Comparison of ENCODE assay signal across 9 cellular contexts in genomic region chr13:42377640-42378382, GRCh38.
DNase-seq lines count a peak whose midpoint lies in the region; ATAC-seq, FAIRE-seq and TF ChIP-seq lines count a peak whose summit lies in the region.
"Had no signal": no experiment of that assay in that cellular context is flagged by ENCODE, and none has a peak within 500 bp of the region (broad histone marks: within the 10 kb centered on the region; RNA-seq: fewer than 3 reads in every experiment).

No MANE protein-coding gene starts in this region.

- H3K9me3 Mint-ChIP-seq in activated naive CD8-positive, alpha-beta T cell treated with anti-CD3 and anti-CD28 coated beads, Interleukin-2, amount 10 ng/mL, durations not matched to agents 7 days and 5 days = peaks cover 3% of the 10 kb centered on the region
- H3K9me3 Mint-ChIP-seq in nephron progenitor cell = peaks cover 21% of the 10 kb centered on the region

- H3K4me1 ChIP-seq in KMS-11 (ENCODE audit: low read depth, poor library complexity, severe bottlenecking) = peaks cover 43% of the 10 kb centered on the region
- H3K4me1 ChIP-seq in neuronal stem cell (ENCODE audit: control insufficient read depth in 2 of 2, insufficient read depth in 1 of 2, low read depth in 1 of 2, low read length in 2 of 2) = no peaks in the 10 kb centered on the region
- H3K4me1 ChIP-seq in SJCRH30 = no peaks in the 10 kb centered on the region

- H3K4me3 ChIP-seq in KMS-11 (IDR thresholded peaks at IDR 0.05; ENCODE audit: insufficient read depth, low read depth, low read length) = no peak overlapping the region
- no peak overlapping the region for H3K4me3 ChIP-seq in neuronal stem cell (ENCODE audit: low read length in 2 of 2)
- no peak overlapping the region for H3K4me3 ChIP-seq in SJCRH30

- H4K8ac ChIP-seq in neuronal stem cell (ENCODE audit: low read depth, low read length) = no peak overlapping the region

- H3K23ac ChIP-seq in neuronal stem cell (ENCODE audit: low read depth, low read length, poor library complexity) = no peak overlapping the region

- peak overlapping the region; percentile 57 for H3K4me3 Mint-ChIP-seq in activated naive CD8-positive, alpha-beta T cell treated with anti-CD3 and anti-CD28 coated beads, Interleukin-2, amount 10 ng/mL, durations not matched to agents 7 days and 5 days
- no peak overlapping the region for H3K4me3 Mint-ChIP-seq in nephron progenitor cell

- H3K36me3 ChIP-seq in KMS-11 (ENCODE audit: insufficient read depth) (no peaks in the 10 kb centered on the region), neuronal stem cell (replicated peaks in 1 of 2; ENCODE audit: control insufficient read depth in 2 of 2, insufficient read depth in 2 of 2, low read length in 2 of 2) (no peaks in the 10 kb centered on the region), SJCRH30 (no peaks in the 10 kb centered on the region)

- H3K4me2 ChIP-seq in KMS-11 (peak overlapping the region; percentile 71), neuronal stem cell (ENCODE audit: insufficient read depth, low read length, poor library complexity, severe bottlenecking) (no peak overlapping the region)

- POLR2A ChIA-PET in activated naive CD8-positive, alpha-beta T cell treated with anti-CD3 and anti-CD28 coated beads, Interleukin-2, amount 10 ng/mL, durations not matched to agents 7 days and 5 days (lab: Charles Lee) = interaction anchor here (0.8 to 2.6 kb wide), 7 partner anchors 10 to 614 kb away, joined by 3 to 15 read pairs (median 10); partner anchors contain the start of genes AKAP11 and EPSTI1

- H2AFZ ChIP-seq in KMS-11 (ENCODE audit: low read depth) = 0 out of 2 replicates have a peak overlapping the region, but pooled peaks have one; percentile 12
- no peak overlapping the region for H2AFZ ChIP-seq in neuronal stem cell (ENCODE audit: low read length)

- no peaks in the 10 kb centered on the region for H3K79me1 ChIP-seq in neuronal stem cell (ENCODE audit: low read depth, low read length)

- H3K27ac ChIP-seq in KMS-11 (peak overlapping the region; percentile 87), neuronal stem cell (replicated peaks; ENCODE audit: low read length) (no peak overlapping the region), SJCRH30 (no peak overlapping the region)

- peaks cover 0 to 3% of the 10 kb centered on the region in 2 donors for H3K9me3 ChIP-seq in neuronal stem cell (replicated peaks in 1 of 2; ENCODE audit: control insufficient read depth in 2 of 2, insufficient read depth in 1 of 2, low read depth in 1 of 2, low read length in 2 of 2)
- no peaks in the 10 kb centered on the region for H3K9me3 ChIP-seq in SJCRH30 (replicated peaks)

- no peaks in the 10 kb centered on the region for H3K27me3 Mint-ChIP-seq in activated naive CD8-positive, alpha-beta T cell treated with anti-CD3 and anti-CD28 coated beads, Interleukin-2, amount 10 ng/mL, durations not matched to agents 7 days and 5 days
- H3K27me3 Mint-ChIP-seq in nephron progenitor cell (ENCODE audit: low read depth, poor library complexity) = no peaks in the 10 kb centered on the region

- WGBS in neuronal stem cell (ENCODE audit: extremely low coverage in 2 of 2, insufficient read length in 2 of 2, insufficient replicate concordance in 1 of 2), 2 donors = no CpG with 5 or more reads among the region's 4 CpGs

- H2AK5ac ChIP-seq in neuronal stem cell (ENCODE audit: low read depth, low read length) = no peak overlapping the region

- FAIRE-seq in GM18507 (lab: Jason Lieb, UNC) = peak; percentile 100
- FAIRE-seq: endometrium had no signal

- DNase-seq in GM18507 (ENCODE audit: extremely low spot score, insufficient read length, low read depth) = peak; percentile 54
- no peak for DNase-seq in activated naive CD8-positive, alpha-beta T cell treated with anti-CD3 and anti-CD28 coated beads, Interleukin-2, amount 10 ng/mL, durations not matched to agents 7 days and 5 days
- no peak for DNase-seq in neuronal stem cell (ENCODE audit: low spot score)
- DNase-seq in nephron progenitor cell = no peak
- DNase-seq in NCI-H1694 treated with DMSO at 0.1 percent for 48 hours (lab: John Stamatoyannopoulos, UW) = no peak
- DNase-seq in SJCRH30 = no peak

- ATAC-seq in GM21529 (IDR thresholded peaks at IDR 0.05; ENCODE audit: unreplicated experiment) = peak; percentile 80
- ATAC-seq in activated naive CD8-positive, alpha-beta T cell treated with anti-CD3 and anti-CD28 coated beads, Interleukin-2, amount 10 ng/mL, durations not matched to agents 7 days and 5 days (ENCODE audit: low read depth) = peak; percentile 77

- H3K4me1 Mint-ChIP-seq in activated naive CD8-positive, alpha-beta T cell treated with anti-CD3 and anti-CD28 coated beads, Interleukin-2, amount 10 ng/mL, durations not matched to agents 7 days and 5 days = peaks cover 47% of the 10 kb centered on the region
- H3K4me1 Mint-ChIP-seq in nephron progenitor cell = peaks cover 6% of the 10 kb centered on the region

- H2BK15ac ChIP-seq in neuronal stem cell (ENCODE audit: low read length) = no peak overlapping the region

- H2BK120ac ChIP-seq in neuronal stem cell (ENCODE audit: low read depth, low read length) = no peak overlapping the region

- no peak for TF ChIP-seq CTCF in KMS-11 (conservative IDR thresholded peaks at IDR 0.05; ENCODE audit: low read depth, low read length)
- no peak for TF ChIP-seq CTCF in nephron progenitor cell (IDR thresholded peaks at IDR 0.05)

- H3K14ac ChIP-seq in neuronal stem cell (ENCODE audit: low read length) = no peak overlapping the region

- no peak overlapping the region for H4K91ac ChIP-seq in neuronal stem cell (ENCODE audit: low read depth, low read length, poor library complexity)

- H3K27ac Mint-ChIP-seq in activated naive CD8-positive, alpha-beta T cell treated with anti-CD3 and anti-CD28 coated beads, Interleukin-2, amount 10 ng/mL, durations not matched to agents 7 days and 5 days = peak overlapping the region; percentile 89
- no peak overlapping the region for H3K27ac Mint-ChIP-seq in nephron progenitor cell

- H3K27me3 ChIP-seq in KMS-11 (ENCODE audit: insufficient read depth, low read depth) (no peaks in the 10 kb centered on the region), neuronal stem cell (ENCODE audit: control insufficient read depth in 3 of 3, insufficient read depth in 3 of 3, low read depth in 1 of 3, low read length in 3 of 3) (no peaks in the 10 kb centered on the region), SJCRH30 (no peaks in the 10 kb centered on the region)

- H4K20me1 ChIP-seq in KMS-11 (ENCODE audit: insufficient read depth) = no peaks in the 10 kb centered on the region

- H2BK12ac ChIP-seq in neuronal stem cell (ENCODE audit: low read length) = no peak overlapping the region

- H3K9ac ChIP-seq in KMS-11 (peak overlapping the region; percentile 25; the same call in 1 of the 2 replicates), neuronal stem cell (ENCODE audit: low read depth, low read length, poor library complexity) (no peak overlapping the region)

- no peak overlapping the region for H2BK5ac ChIP-seq in neuronal stem cell (ENCODE audit: low read length)

- peaks cover 5% of the 10 kb centered on the region for H3K36me3 Mint-ChIP-seq in activated naive CD8-positive, alpha-beta T cell treated with anti-CD3 and anti-CD28 coated beads, Interleukin-2, amount 10 ng/mL, durations not matched to agents 7 days and 5 days
- H3K36me3 Mint-ChIP-seq in nephron progenitor cell (ENCODE audit: low read depth) = no peaks in the 10 kb centered on the region

- no peak overlapping the region for H3K4ac ChIP-seq in neuronal stem cell (ENCODE audit: low read length)

- no peak overlapping the region for H3K18ac ChIP-seq in neuronal stem cell (ENCODE audit: low read length)

- no peaks in the 10 kb centered on the region for H3K79me2 ChIP-seq in KMS-11 (ENCODE audit: insufficient read depth, low read depth)
